29 cellular contexts compared by ENCODE assay signal in the genomic region with DNA sequence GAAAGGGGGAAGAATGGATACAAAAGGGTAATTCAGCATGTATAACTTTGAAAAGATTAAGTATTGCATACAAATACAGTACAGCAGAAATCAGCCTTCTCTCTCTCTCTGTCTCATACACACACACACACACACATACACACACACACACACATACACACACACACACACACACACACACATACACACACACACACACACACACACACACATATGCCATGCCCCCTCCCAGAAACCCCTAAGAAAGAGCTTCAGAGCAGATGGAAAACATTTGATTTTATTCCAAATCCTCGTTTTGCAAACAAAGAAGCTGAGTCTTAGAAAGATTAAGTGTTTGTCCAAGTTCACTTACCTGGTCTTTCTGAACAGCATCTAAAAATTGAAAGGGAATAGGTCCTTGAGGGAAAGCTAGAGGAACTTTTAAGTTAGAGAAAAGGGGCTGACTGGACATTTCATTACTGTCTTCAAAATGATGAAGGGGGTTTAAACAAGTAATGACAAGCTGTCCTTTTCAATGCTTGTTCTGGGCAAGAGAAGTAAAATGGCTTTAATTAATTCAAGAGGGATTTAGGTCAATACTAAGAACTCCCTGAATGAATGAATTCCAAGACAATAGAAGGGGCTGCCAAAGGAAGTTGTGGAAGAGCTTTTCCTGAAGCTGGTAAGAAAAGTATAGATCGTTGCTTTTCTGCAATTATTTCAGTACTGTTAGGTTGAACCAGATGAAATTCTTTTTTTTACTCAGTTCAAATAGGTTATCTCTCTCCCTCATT.
"Had no signal": no experiment of that assay in that cellular context is flagged by ENCODE, and none has a peak within 500 bp of the region (broad histone marks: within the 10 kb centered on the region; RNA-seq: fewer than 3 reads in every experiment).

No MANE protein-coding gene starts in this region.

- H3K4me3 Mint-ChIP-seq: dendritic cell treated with granulocyte-macrophage colony-stimulating factor and Interleukin-4, amounts not matched to agents 40 ng/mL and 50 ng/mL, for 4 days; endodermal cell; mesothelial cell of epicardium; naive B cell; natural killer cell treated with Interleukin-12 subunit alpha and Interleukin-12 subunit beta and Interleukin-15 and Interleukin-18, amount 100 ng/mL, for 72 hours; stimulated activated memory B cell treated with anti-CD40 and anti-IgM and Interleukin-4, amounts not matched to agents 10 μg/mL and 1 μg/mL and 100 μg/mL, for 72 hours; type B pancreatic cell had no signal

- ATAC-seq: foreskin keratinocyte; gastroesophageal sphincter; heart right ventricle; left cardiac atrium; left lung; mucosa of descending colon; natural killer cell treated with Interleukin-12 subunit alpha and Interleukin-12 subunit beta and Interleukin-15 and Interleukin-18, amount 100 ng/mL, for 72 hours; sciatic nerve; stimulated activated memory B cell treated with anti-CD40 and anti-IgM and Interleukin-4, amounts not matched to agents 10 μg/mL and 1 μg/mL and 100 μg/mL, for 72 hours; stimulated activated naive CD8-positive, alpha-beta T cell treated with anti-CD3 and anti-CD28 coated beads, Interleukin-15, Interleukin-2, amounts not matched to agents 100 U/mL and 50 U/mL, for 24 hours had no signal

- H3K4me3 ChIP-seq: colonic mucosa, esophagus muscularis mucosa, gastroesophageal sphincter, heart right ventricle, left lung, mucosa of descending colon, right atrium auricular region, smooth muscle cell, testis, tibial artery had no signal

- H3K9ac ChIP-seq: parathyroid adenoma had no signal

- H3K27me3 ChIP-seq: colonic mucosa, esophagus muscularis mucosa, foreskin keratinocyte, gastroesophageal sphincter, heart right ventricle, left lung, right atrium auricular region, testis, tibial artery had no signal

- H3K4me2 ChIP-seq: smooth muscle cell had no signal

- H3K4me1 Mint-ChIP-seq: naive B cell; stimulated activated memory B cell treated with anti-CD40 and anti-IgM and Interleukin-4, amounts not matched to agents 10 μg/mL and 1 μg/mL and 100 μg/mL, for 72 hours had no signal

- H3K36me3 Mint-ChIP-seq: mesothelial cell of epicardium; naive B cell; natural killer cell treated with Interleukin-12 subunit alpha and Interleukin-12 subunit beta and Interleukin-15 and Interleukin-18, amount 100 ng/mL, for 72 hours; stimulated activated memory B cell treated with anti-CD40 and anti-IgM and Interleukin-4, amounts not matched to agents 10 μg/mL and 1 μg/mL and 100 μg/mL, for 72 hours; type B pancreatic cell had no signal

- H3K27ac ChIP-seq: colonic mucosa, esophagus muscularis mucosa, foreskin keratinocyte, gastroesophageal sphincter, heart right ventricle, left lung, parathyroid adenoma, right atrium auricular region, testis, tibial artery had no signal

- FAIRE-seq: islet of Langerhans had no signal

- H3K36me3 ChIP-seq: colonic mucosa, esophagus muscularis mucosa, gastroesophageal sphincter, heart right ventricle, left lung, right atrium auricular region, tibial artery had no signal

- DNase-seq: colonic mucosa; effector CD8-positive, alpha-beta T cell; endodermal cell; foreskin keratinocyte; heart right ventricle; hippocampal formation; left cardiac atrium; left lung; mesenchymal stem cell; mucosa of descending colon; naive B cell; stimulated activated CD4-positive, alpha-beta T cell treated with anti-CD3 and anti-CD28 coated beads, Interleukin-4, amount 100 ng/mL, for 4 hours; stimulated activated naive CD8-positive, alpha-beta T cell treated with anti-CD3 and anti-CD28 coated beads, Interleukin-15, Interleukin-2, amounts not matched to agents 100 U/mL and 50 U/mL, for 24 hours; substantia nigra; testis; tibial artery had no signal

- H2AFZ ChIP-seq: parathyroid adenoma had no signal

- H3K27me3 Mint-ChIP-seq: natural killer cell treated with Interleukin-12 subunit alpha and Interleukin-12 subunit beta and Interleukin-15 and Interleukin-18, amount 100 ng/mL, for 72 hours; progenitor cell of endocrine pancreas; type B pancreatic cell had no signal

- H3K4me1 ChIP-seq: colonic mucosa, esophagus muscularis mucosa, foreskin keratinocyte, gastroesophageal sphincter, heart right ventricle, left lung, parathyroid adenoma, right atrium auricular region, testis had no signal

- H3K9me3 Mint-ChIP-seq: dendritic cell treated with granulocyte-macrophage colony-stimulating factor and Interleukin-4, amounts not matched to agents 40 ng/mL and 50 ng/mL, for 4 days; endodermal cell; mesothelial cell of epicardium; naive B cell; stimulated activated memory B cell treated with anti-CD40 and anti-IgM and Interleukin-4, amounts not matched to agents 10 μg/mL and 1 μg/mL and 100 μg/mL, for 72 hours; type B pancreatic cell had no signal

- H3K27ac Mint-ChIP-seq: dendritic cell treated with granulocyte-macrophage colony-stimulating factor and Interleukin-4, amounts not matched to agents 40 ng/mL and 50 ng/mL, for 4 days; endodermal cell; mesothelial cell of epicardium; naive B cell; natural killer cell treated with Interleukin-12 subunit alpha and Interleukin-12 subunit beta and Interleukin-15 and Interleukin-18, amount 100 ng/mL, for 72 hours; progenitor cell of endocrine pancreas; stimulated activated memory B cell treated with anti-CD40 and anti-IgM and Interleukin-4, amounts not matched to agents 10 μg/mL and 1 μg/mL and 100 μg/mL, for 72 hours; type B pancreatic cell had no signal

- H3K79me2 ChIP-seq: parathyroid adenoma had no signal

- H3K9me3 ChIP-seq: colonic mucosa, esophagus muscularis mucosa, gastroesophageal sphincter, heart right ventricle, left lung, mucosa of descending colon, right atrium auricular region, testis, tibial artery had no signal
